Comparison of ENCODE assay signal across 12 cellular contexts in the genomic region with DNA sequence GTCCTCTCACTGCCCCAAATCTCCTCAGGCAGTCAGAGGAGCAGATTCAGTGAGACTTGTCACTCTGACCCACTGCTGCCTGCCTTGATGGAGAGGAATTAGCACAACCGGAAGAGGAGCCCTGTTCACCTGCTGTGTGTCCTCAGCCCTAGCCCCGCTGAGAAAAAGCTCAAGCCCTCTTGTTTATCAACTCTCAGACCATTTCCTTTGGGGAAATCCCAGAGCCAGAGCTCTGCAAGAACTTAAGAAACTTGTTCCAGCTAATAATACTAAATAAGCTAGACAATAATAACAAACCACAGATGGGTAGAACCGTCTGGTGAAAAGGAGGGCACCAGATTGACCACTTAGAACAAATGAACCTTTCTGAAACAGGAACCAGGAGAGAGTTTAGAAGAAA. TPM values are rescaled to one million over a fixed set of nuclear protein-coding genes. Genes with fewer than 3 reads are reported as not detected.
DNase-seq lines count a peak whose midpoint lies in the region; ATAC-seq and TF ChIP-seq lines count a peak whose summit lies in the region.
"Had no signal": no experiment of that assay in that cellular context is flagged by ENCODE, and none has a peak within 500 bp of the region (broad histone marks: within the 10 kb centered on the region; RNA-seq: fewer than 3 reads in every experiment).

No MANE protein-coding gene starts in this region.

- intact Hi-C loops in left ventricle myocardium superior (cut with micrococcal nuclease): loop anchor here (5.0 kb wide), 1 partner anchor 183 kb away; no protein-coding TSS in a partner anchor
- intact Hi-C loops in Right ventricle myocardium inferior (cut with DNase I): no loop called here

- no peak for DNase-seq in left ventricle myocardium superior
- DNase-seq in Right ventricle myocardium inferior (ENCODE audit: missing footprints): no peak
- no peak for DNase-seq in WTC11 (ENCODE audit: low spot score)
- no peak for DNase-seq in putamen (ENCODE audit: low spot score)
- DNase-seq in activated CD8-positive, alpha-beta memory T cell treated with anti-CD3 and anti-CD28 coated beads for 24 hours: no peak
- no peak for DNase-seq in NCI-H1694 treated with DMSO at 0.1 percent for 48 hours (lab: John Stamatoyannopoulos, UW)
- DNase-seq in NCI-H2171 treated with DMSO at 0.1 percent for 48 hours (lab: John Stamatoyannopoulos, UW): no peak
- DNase-seq: cortex of kidney, NCI-H510A, uterus had no signal

- H3K4me3 Mint-ChIP-seq in WTC11: no peak overlapping the region
- H3K4me3 Mint-ChIP-seq: T-helper 2 cell treated with Interferon-gamma antibody and Interleukin-4, amounts not matched to agents 5 μg/mL and 100 μg/mL, for 36 hours had no signal

- POLR2A ChIA-PET in WTC11 (lab: Charles Lee): interaction anchor here (1.6 kb wide), 1 partner anchor 51 kb away, joined by 3 read pairs; no protein-coding TSS in a partner anchor

- no peak for TF ChIP-seq CTCF in WTC11 (IDR thresholded peaks at IDR 0.05)

- CTCF ChIA-PET in WTC11 (lab: Charles Lee): interaction anchor here (0.8 to 1.0 kb wide), 2 partner anchors 13 to 15 kb away, joined by 4 to 5 read pairs; no protein-coding TSS in a partner anchor

- H3K36me3 Mint-ChIP-seq in WTC11: peaks cover 10% of the 10 kb centered on the region; the same call in 1 of the 2 replicates

- H3K27me3 Mint-ChIP-seq in WTC11 (ENCODE audit: low read depth): no peaks in the 10 kb centered on the region

- ATAC-seq in left ventricle myocardium superior: peak; percentile 44
- no peak for ATAC-seq in Right ventricle myocardium inferior
- ATAC-seq in HG02973 (IDR thresholded peaks at IDR 0.05; ENCODE audit: unreplicated experiment): peak; percentile 57
- peak; percentile 76 for ATAC-seq in WTC11

- peaks cover 16% of the 10 kb centered on the region for H3K4me1 Mint-ChIP-seq in WTC11

- H3K9me3 Mint-ChIP-seq in WTC11: peaks cover 28% of the 10 kb centered on the region

- 0 out of 2 replicates have a peak overlapping the region, but pooled peaks have one; percentile 61 for H3K27ac Mint-ChIP-seq in WTC11
- H3K27ac Mint-ChIP-seq: T-helper 2 cell treated with Interferon-gamma antibody and Interleukin-4, amounts not matched to agents 5 μg/mL and 100 μg/mL, for 36 hours had no signal

TF ChIP-seq in WTC11, 78 proteins besides CTCF, POLR2A, EP300 and RAD21:
- TF ChIP-seq, protein P1, sequence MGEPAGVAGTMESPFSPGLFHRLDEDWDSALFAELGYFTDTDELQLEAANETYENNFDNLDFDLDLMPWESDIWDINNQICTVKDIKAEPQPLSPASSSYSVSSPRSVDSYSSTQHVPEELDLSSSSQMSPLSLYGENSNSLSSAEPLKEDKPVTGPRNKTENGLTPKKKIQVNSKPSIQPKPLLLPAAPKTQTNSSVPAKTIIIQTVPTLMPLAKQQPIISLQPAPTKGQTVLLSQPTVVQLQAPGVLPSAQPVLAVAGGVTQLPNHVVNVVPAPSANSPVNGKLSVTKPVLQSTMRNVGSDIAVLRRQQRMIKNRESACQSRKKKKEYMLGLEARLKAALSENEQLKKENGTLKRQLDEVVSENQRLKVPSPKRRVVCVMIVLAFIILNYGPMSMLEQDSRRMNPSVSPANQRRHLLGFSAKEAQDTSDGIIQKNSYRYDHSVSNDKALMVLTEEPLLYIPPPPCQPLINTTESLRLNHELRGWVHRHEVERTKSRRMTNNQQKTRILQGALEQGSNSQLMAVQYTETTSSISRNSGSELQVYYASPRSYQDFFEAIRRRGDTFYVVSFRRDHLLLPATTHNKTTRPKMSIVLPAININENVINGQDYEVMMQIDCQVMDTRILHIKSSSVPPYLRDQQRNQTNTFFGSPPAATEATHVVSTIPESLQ (CRISPR knock-in tag; IDR thresholded peaks at IDR 0.05): no peak
- TF ChIP-seq CBFB (CRISPR knock-in tag; IDR thresholded peaks at IDR 0.05; ENCODE audit: low read depth) (no peak), ZNF396 (CRISPR knock-in tag; IDR thresholded peaks at IDR 0.05; ENCODE audit: borderline replicate concordance) (no peak)
- TF ChIP-seq, protein P2, sequence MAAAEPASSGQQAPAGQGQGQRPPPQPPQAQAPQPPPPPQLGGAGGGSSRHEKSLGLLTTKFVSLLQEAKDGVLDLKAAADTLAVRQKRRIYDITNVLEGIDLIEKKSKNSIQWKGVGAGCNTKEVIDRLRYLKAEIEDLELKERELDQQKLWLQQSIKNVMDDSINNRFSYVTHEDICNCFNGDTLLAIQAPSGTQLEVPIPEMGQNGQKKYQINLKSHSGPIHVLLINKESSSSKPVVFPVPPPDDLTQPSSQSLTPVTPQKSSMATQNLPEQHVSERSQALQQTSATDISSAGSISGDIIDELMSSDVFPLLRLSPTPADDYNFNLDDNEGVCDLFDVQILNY (CRISPR knock-in tag; IDR thresholded peaks at IDR 0.05): no peak
- TF ChIP-seq, protein P3, sequence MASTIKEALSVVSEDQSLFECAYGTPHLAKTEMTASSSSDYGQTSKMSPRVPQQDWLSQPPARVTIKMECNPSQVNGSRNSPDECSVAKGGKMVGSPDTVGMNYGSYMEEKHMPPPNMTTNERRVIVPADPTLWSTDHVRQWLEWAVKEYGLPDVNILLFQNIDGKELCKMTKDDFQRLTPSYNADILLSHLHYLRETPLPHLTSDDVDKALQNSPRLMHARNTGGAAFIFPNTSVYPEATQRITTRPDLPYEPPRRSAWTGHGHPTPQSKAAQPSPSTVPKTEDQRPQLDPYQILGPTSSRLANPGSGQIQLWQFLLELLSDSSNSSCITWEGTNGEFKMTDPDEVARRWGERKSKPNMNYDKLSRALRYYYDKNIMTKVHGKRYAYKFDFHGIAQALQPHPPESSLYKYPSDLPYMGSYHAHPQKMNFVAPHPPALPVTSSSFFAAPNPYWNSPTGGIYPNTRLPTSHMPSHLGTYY (CRISPR knock-in tag; IDR thresholded peaks at IDR 0.05): no peak

RNA-seq across cellular contexts. Expression of a gene that starts 37.7 kb away (rescaled TPM):
- 551 TPM for total RNA-seq in left ventricle myocardium superior
- 583 TPM for total RNA-seq in Right ventricle myocardium inferior
- total RNA-seq in WTC11 (2021): 317 to 344 TPM (median 321 TPM) in 3 replicates
